Comparison of ENCODE assay signal across 8 cellular contexts in genomic region chr18:80148316-80149199, GRCh38. TPM values are rescaled to one million over a fixed set of nuclear protein-coding genes. Genes with fewer than 3 reads are reported as not detected.
DNase-seq lines count a peak whose midpoint lies in the region; ATAC-seq, FAIRE-seq and TF ChIP-seq lines count a peak whose summit lies in the region.

No MANE protein-coding gene starts in this region.

- no peaks in the 10 kb centered on the region for H3K27me3 ChIP-seq in Caco-2 (replicated peaks; ENCODE audit: control insufficient read depth, insufficient read depth, low read length)
- no peaks in the 10 kb centered on the region for H3K27me3 ChIP-seq in astrocyte (ENCODE audit: insufficient read depth, low read length)

- POLR2A ChIA-PET in Caco-2 (lab: Charles Lee): interaction anchor here (0.5 to 1.3 kb wide), 5 partner anchors 40 to 199 kb away, joined by 3 to 6 read pairs (median 3); partner anchors contain the start of genes ADNP2, HSBP1L1 and RBFA

- DNase-seq in Caco-2 (peak in 1 of 2 experiments; percentile 5), astrocyte (ENCODE audit: low read depth) (peak; percentile 14), left kidney (ENCODE audit: low read depth, low spot score) (peak; percentile 29), type B pancreatic cell (ENCODE audit: extremely low spot score, unreplicated experiment) (no peak), GM03348 (ENCODE audit: low spot score) (no peak), dedifferentiated amniotic fluid mesenchymal stem cell (ENCODE audit: extremely low spot score) (no peak), SK-N-DZ (ENCODE audit: low spot score) (no peak)

- no peaks in the 10 kb centered on the region for H3K9me3 Mint-ChIP-seq in Caco-2 (ENCODE audit: unreplicated experiment)
- H3K9me3 Mint-ChIP-seq in astrocyte (ENCODE audit: unreplicated experiment): no peaks in the 10 kb centered on the region
- H3K9me3 Mint-ChIP-seq in type B pancreatic cell: no peaks in the 10 kb centered on the region

- H3K9ac ChIP-seq in astrocyte (ENCODE audit: low read length): peak overlapping the region; percentile 75

- no peaks in the 10 kb centered on the region for H3K27me3 Mint-ChIP-seq in Caco-2 (ENCODE audit: insufficient read depth, unreplicated experiment)
- no peaks in the 10 kb centered on the region for H3K27me3 Mint-ChIP-seq in astrocyte (ENCODE audit: low read depth, unreplicated experiment)
- no peaks in the 10 kb centered on the region for H3K27me3 Mint-ChIP-seq in type B pancreatic cell

- no peaks in the 10 kb centered on the region for H3K9me3 ChIP-seq in Caco-2
- no peaks in the 10 kb centered on the region for H3K9me3 ChIP-seq in astrocyte (ENCODE audit: insufficient read depth, low read depth, low read length)

- no peak overlapping the region for H3K27ac ChIP-seq in astrocyte (ENCODE audit: low read depth, low read length)

- CTCF ChIA-PET in Caco-2 (lab: Charles Lee): no interaction called here

- TF ChIP-seq CTCF in Caco-2 (IDR thresholded peaks at IDR 0.05; ENCODE audit: insufficient read depth in 1 of 2, low read depth in 1 of 2, low read length in 1 of 2, severe bottlenecking in 1 of 2, unreplicated experiment in 1 of 2) (no peak), astrocyte (IDR thresholded peaks at IDR 0.05; ENCODE audit: insufficient read depth, low read depth, low read length) (no peak), type B pancreatic cell (conservative IDR thresholded peaks at IDR 0.05) (no peak)

- peak overlapping the region; percentile 67 for H2AFZ ChIP-seq in astrocyte (ENCODE audit: low read depth, low read length)

- H4K20me1 ChIP-seq in astrocyte (ENCODE audit: insufficient read depth, low read length): peaks cover 10% of the 10 kb centered on the region

- H3K4me1 ChIP-seq in Caco-2 (no peaks in the 10 kb centered on the region), astrocyte (ENCODE audit: insufficient read depth, low read length) (peaks cover 6% of the 10 kb centered on the region)

- H3K4me1 Mint-ChIP-seq in Caco-2 (ENCODE audit: low read depth, unreplicated experiment): no peaks in the 10 kb centered on the region
- peaks cover 16% of the 10 kb centered on the region for H3K4me1 Mint-ChIP-seq in astrocyte (ENCODE audit: low read depth, unreplicated experiment)
- H3K4me1 Mint-ChIP-seq in type B pancreatic cell (ENCODE audit: unreplicated experiment): peaks cover 4% of the 10 kb centered on the region

- H3K79me2 ChIP-seq in astrocyte (ENCODE audit: insufficient read depth, low read length): no peaks in the 10 kb centered on the region

- BruUV-seq in Caco-2 (replicated peaks; lab: Mats Ljungman, UMichigan): TSS peak; percentile 66

- peak overlapping the region; percentile 54 for H3K4me3 ChIP-seq in Caco-2 (ENCODE audit: low read depth, low read length)
- peak overlapping the region; percentile 79 for H3K4me3 ChIP-seq in astrocyte (ENCODE audit: insufficient read depth, low read depth, low read length)

- H3K36me3 ChIP-seq in Caco-2 (ENCODE audit: control insufficient read depth, insufficient read depth, low read length) (no peaks in the 10 kb centered on the region), astrocyte (ENCODE audit: insufficient read depth, low read length) (no peaks in the 10 kb centered on the region)

- H3K27ac Mint-ChIP-seq in Caco-2 (ENCODE audit: unreplicated experiment) (peak overlapping the region; percentile 50), astrocyte (ENCODE audit: unreplicated experiment) (peak overlapping the region; percentile 41), type B pancreatic cell (no peak overlapping the region)

- peak overlapping the region; percentile 93 for H3K4me2 ChIP-seq in astrocyte (ENCODE audit: low read length)

- ATAC-seq in HG03039 (IDR thresholded peaks at IDR 0.05; ENCODE audit: unreplicated experiment): peak; percentile 12

- peaks cover 12% of the 10 kb centered on the region for H3K36me3 Mint-ChIP-seq in Caco-2 (ENCODE audit: insufficient read depth, unreplicated experiment)
- no peaks in the 10 kb centered on the region for H3K36me3 Mint-ChIP-seq in astrocyte (ENCODE audit: low read depth, unreplicated experiment)
- peaks cover 15% of the 10 kb centered on the region for H3K36me3 Mint-ChIP-seq in type B pancreatic cell

- intact Hi-C loops in Caco-2 (cut with micrococcal nuclease; ENCODE audit: unreplicated experiment): loop anchor here (10.0 kb wide), 1 partner anchor 114 kb away; the partner anchor contains the start of gene RBFA

- H3K4me3 Mint-ChIP-seq in Caco-2 (ENCODE audit: unreplicated experiment): peak overlapping the region; percentile 81
- peak overlapping the region; percentile 96 for H3K4me3 Mint-ChIP-seq in astrocyte (ENCODE audit: unreplicated experiment)
- H3K4me3 Mint-ChIP-seq in type B pancreatic cell: peak overlapping the region; percentile 36

- no peak for FAIRE-seq in astrocyte (lab: Jason Lieb, UNC)

RNA-seq across cellular contexts. Expression of gene ADNP2, which starts 39.5 kb away (rescaled TPM):
- 21.4 and 22.1 TPM in 2 replicates for total RNA-seq in Caco-2 (2022)
- 17.9 and 20.5 TPM in 2 replicates for total RNA-seq in astrocyte
- 26.4 and 28.4 TPM in 2 replicates for total RNA-seq in type B pancreatic cell (ENCODE audit: low replicate concordance)
- polyA plus RNA-seq in SK-N-DZ (2014; cell fraction: cytosol; rRNA removed): 21.2 and 24.5 TPM in 2 replicates
- polyA plus RNA-seq in SK-N-DZ (2014; cell fraction: nucleus; rRNA removed): 13.3 and 14.2 TPM in 2 replicates

Comparison
In these comparisons a context has a peak if more than half of its experiments do, and no peak if none do; other contexts are left out.
1. DNase-seq: peak in astrocyte (single experiment) and left kidney (single experiment); none in type B pancreatic cell (single experiment), GM03348 (single experiment), dedifferentiated amniotic fluid mesenchymal stem cell (single experiment) and SK-N-DZ (single experiment).
2. H3K4me3 Mint-ChIP-seq: peak in every context shown above with its lines; median percentile 96 in astrocyte; 81 in Caco-2; 36 in type B pancreatic cell.